In the genomic region with DNA sequence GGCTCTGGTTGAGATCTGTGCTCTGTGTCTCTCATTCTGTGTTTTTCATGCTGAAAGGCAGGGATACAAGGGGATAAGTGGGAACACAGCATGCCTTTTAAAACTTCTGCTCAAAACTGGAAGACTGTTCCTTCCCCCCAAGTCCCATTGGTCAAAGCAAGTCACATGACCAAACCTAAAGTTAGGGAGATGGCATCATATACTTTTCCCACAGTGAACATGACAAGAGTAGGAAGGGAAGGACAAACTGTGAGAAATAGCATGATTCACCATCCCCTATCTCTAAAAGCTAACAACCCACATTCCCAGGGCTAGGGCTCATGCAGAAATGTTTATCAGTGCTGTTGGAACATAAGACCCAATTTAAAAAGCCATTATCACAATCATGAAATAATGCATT, we compare ENCODE assay signal across 20 cellular contexts. TPM values are rescaled to one million over a fixed set of nuclear protein-coding genes. Genes with fewer than 3 reads are reported as not detected.
DNase-seq lines count a peak whose midpoint lies in the region; ATAC-seq and TF ChIP-seq lines count a peak whose summit lies in the region.
"Had no signal": no experiment of that assay in that cellular context is flagged by ENCODE, and none has a peak within 500 bp of the region (broad histone marks: within the 10 kb centered on the region; RNA-seq: fewer than 3 reads in every experiment).

No MANE protein-coding gene starts in this region.

- peaks cover 18% of the 10 kb centered on the region for H3K27me3 Mint-ChIP-seq in progenitor cell of endocrine pancreas
- peaks cover 18% of the 10 kb centered on the region for H3K27me3 Mint-ChIP-seq in stimulated activated naive CD8-positive, alpha-beta T cell treated with anti-CD3 and anti-CD28 coated beads, Interleukin-15, amount 100 ng/mL, for 72 hours

- H3K4me1 Mint-ChIP-seq in progenitor cell of endocrine pancreas (ENCODE audit: low read depth): peaks cover 25% of the 10 kb centered on the region
- H3K4me1 Mint-ChIP-seq in stimulated activated naive CD8-positive, alpha-beta T cell treated with anti-CD3 and anti-CD28 coated beads, Interleukin-15, amount 100 ng/mL, for 72 hours: no peaks in the 10 kb centered on the region
- H3K4me1 Mint-ChIP-seq: stimulated activated effector memory CD8-positive, alpha-beta T cell treated with anti-CD3 and anti-CD28 coated beads, Interleukin-12 subunit alpha, Interleukin-12 subunit beta, amount 100 ng/mL, for 72 hours had no signal

- CTCF ChIA-PET in RWPE1 (lab: Yijun Ruan, JAX): no interaction called here

- H3K36me3 Mint-ChIP-seq in progenitor cell of endocrine pancreas (ENCODE audit: insufficient read depth): no peaks in the 10 kb centered on the region
- H3K36me3 Mint-ChIP-seq: stimulated activated effector memory CD8-positive, alpha-beta T cell treated with anti-CD3 and anti-CD28 coated beads, Interleukin-12 subunit alpha, Interleukin-12 subunit beta, amount 100 ng/mL, for 72 hours had no signal

- peak; percentile 48 for DNase-seq in H4 (ENCODE audit: low spot score)
- DNase-seq in RWPE1 (ENCODE audit: low spot score): peak; percentile 46
- peak; percentile 73 for DNase-seq in epithelial cell of prostate (ENCODE audit: low read depth, low spot score)
- no peak for DNase-seq in progenitor cell of endocrine pancreas (ENCODE audit: low spot score, unreplicated experiment)
- no peak for DNase-seq in stimulated activated naive CD8-positive, alpha-beta T cell treated with anti-CD3 and anti-CD28 coated beads, Interleukin-15, amount 100 ng/mL, for 72 hours
- DNase-seq: activated CD8-positive, alpha-beta memory T cell treated with anti-CD3 and anti-CD28 coated beads for 24 hours; activated effector memory CD4-positive, alpha-beta T cell treated with Interleukin-2 at 50 U/mL for 16 hours; body of pancreas; C1 segment of cervical spinal cord; foreskin melanocyte; NCI-H187 treated with DMSO at 0.1 percent for 48 hours; NCI-H524; PC-9 had no signal

- no peaks in the 10 kb centered on the region for H3K9me3 Mint-ChIP-seq in progenitor cell of endocrine pancreas (ENCODE audit: low read depth)
- no peaks in the 10 kb centered on the region for H3K9me3 Mint-ChIP-seq in stimulated activated naive CD8-positive, alpha-beta T cell treated with anti-CD3 and anti-CD28 coated beads, Interleukin-15, amount 100 ng/mL, for 72 hours
- H3K9me3 Mint-ChIP-seq: stimulated activated effector memory CD8-positive, alpha-beta T cell treated with anti-CD3 and anti-CD28 coated beads, Interleukin-12 subunit alpha, Interleukin-12 subunit beta, amount 100 ng/mL, for 72 hours had no signal

- POLR2A ChIA-PET in RWPE1 (lab: Yijun Ruan, JAX; ENCODE audit: low non-redundant PET): no interaction called here

- no peak overlapping the region for H3K27ac ChIP-seq in RWPE1
- no peak overlapping the region for H3K27ac ChIP-seq in epithelial cell of prostate
- H3K27ac ChIP-seq: body of pancreas, PC-9 had no signal

- H3K4me3 Mint-ChIP-seq in progenitor cell of endocrine pancreas (ENCODE audit: low read depth): no peak overlapping the region
- H3K4me3 Mint-ChIP-seq in stimulated activated naive CD8-positive, alpha-beta T cell treated with anti-CD3 and anti-CD28 coated beads, Interleukin-15, amount 100 ng/mL, for 72 hours: no peak overlapping the region
- H3K4me3 Mint-ChIP-seq: stimulated activated effector memory CD8-positive, alpha-beta T cell treated with anti-CD3 and anti-CD28 coated beads, Interleukin-12 subunit alpha, Interleukin-12 subunit beta, amount 100 ng/mL, for 72 hours had no signal

- no peak for ATAC-seq in stimulated activated naive CD8-positive, alpha-beta T cell treated with anti-CD3 and anti-CD28 coated beads, Interleukin-15, amount 100 ng/mL, for 72 hours
- no peak for ATAC-seq in GM21390 (IDR thresholded peaks at IDR 0.05; ENCODE audit: unreplicated experiment)
- ATAC-seq in HG02884 (IDR thresholded peaks at IDR 0.05; ENCODE audit: unreplicated experiment): no peak
- ATAC-seq: body of pancreas; GM12878; stimulated activated effector memory CD8-positive, alpha-beta T cell treated with anti-CD3 and anti-CD28 coated beads, Interleukin-12 subunit alpha, Interleukin-12 subunit beta, amount 100 ng/mL, for 72 hours had no signal

- peak overlapping the region; percentile 61 for H3K27ac Mint-ChIP-seq in progenitor cell of endocrine pancreas
- peak overlapping the region in 1 of 2 donors; percentile 29 for H3K27ac Mint-ChIP-seq in stimulated activated naive CD8-positive, alpha-beta T cell treated with anti-CD3 and anti-CD28 coated beads, Interleukin-15, amount 100 ng/mL, for 72 hours
- H3K27ac Mint-ChIP-seq: stimulated activated effector memory CD8-positive, alpha-beta T cell treated with anti-CD3 and anti-CD28 coated beads, Interleukin-12 subunit alpha, Interleukin-12 subunit beta, amount 100 ng/mL, for 72 hours had no signal

- no peak for TF ChIP-seq CTCF in RWPE1 (conservative IDR thresholded peaks at IDR 0.05; ENCODE audit: low read depth)
- no peak for TF ChIP-seq CTCF in progenitor cell of endocrine pancreas (IDR thresholded peaks at IDR 0.05; ENCODE audit: unreplicated experiment)

RNA-seq across cellular contexts. Expression of a gene that starts 24.2 kb away (rescaled TPM):
- total RNA-seq in H4 (2014; rRNA removed; shearing (Covaris generic)): not detected in 2 replicates
- total RNA-seq in progenitor cell of endocrine pancreas: 0.51 TPM in 1 of 2 replicates, not detected in the other
- total RNA-seq: GM12878, lung microvascular endothelial cell, PC-9, skeletal muscle tissue, ureter had no signal

Comparison
In these comparisons a context has a peak if more than half of its experiments do, and no peak if none do; other contexts are left out.
1. DNase-seq: peak in H4 (single experiment), RWPE1 (single experiment) and epithelial cell of prostate (single experiment); none in progenitor cell of endocrine pancreas (single experiment) and stimulated activated naive CD8-positive, alpha-beta T cell treated with anti-CD3 and anti-CD28 coated beads, Interleukin-15, amount 100 ng/mL, for 72 hours (0 of 2).